In genomic region chr17:77845541-77846225, GRCh38 we compare ENCODE assay signal across 13 cellular contexts.
"Had no signal": no experiment of that assay in that cellular context is flagged by ENCODE, and none has a peak within 500 bp of the region (broad histone marks: within the 10 kb centered on the region; RNA-seq: fewer than 3 reads in every experiment).

No MANE protein-coding gene starts in this region.

- H3K27me3 ChIP-seq: testis had no signal

- H3K4me1 ChIP-seq: testis had no signal

- H3K4me3 Mint-ChIP-seq: activated CD4-positive, alpha-beta memory T cell treated with anti-CD3 and anti-CD28 coated beads for 36 hours; activated naive CD4-positive, alpha-beta T cell treated with anti-CD3 and anti-CD28 coated beads for 36 hours; brain; endodermal cell; memory B cell had no signal

- H3K36me3 Mint-ChIP-seq: activated CD4-positive, alpha-beta memory T cell treated with anti-CD3 and anti-CD28 coated beads for 36 hours; brain; memory B cell; natural killer cell treated with Interleukin-12 subunit alpha and Interleukin-12 subunit beta and Interleukin-15 and Interleukin-18, amount 100 ng/mL, for 72 hours had no signal

- ATAC-seq: natural killer cell treated with Interleukin-12 subunit alpha and Interleukin-12 subunit beta and Interleukin-15 and Interleukin-18, amount 100 ng/mL, for 72 hours; SK-N-SH treated with all-trans-retinoic acid at 6 μM for 48 hours had no signal

- H3K27ac ChIP-seq: testis had no signal

- FAIRE-seq: urothelium cell line had no signal

- H3K27me3 Mint-ChIP-seq: activated CD4-positive, alpha-beta memory T cell treated with anti-CD3 and anti-CD28 coated beads for 36 hours; brain; natural killer cell treated with Interleukin-12 subunit alpha and Interleukin-12 subunit beta and Interleukin-15 and Interleukin-18, amount 100 ng/mL, for 72 hours had no signal

- H3K9me3 Mint-ChIP-seq: activated CD4-positive, alpha-beta memory T cell treated with anti-CD3 and anti-CD28 coated beads for 36 hours; activated naive CD4-positive, alpha-beta T cell treated with anti-CD3 and anti-CD28 coated beads for 36 hours; brain; endodermal cell; memory B cell; natural killer cell treated with Interleukin-12 subunit alpha and Interleukin-12 subunit beta and Interleukin-15 and Interleukin-18, amount 100 ng/mL, for 72 hours; stimulated activated naive CD8-positive, alpha-beta T cell treated with anti-CD3 and anti-CD28 coated beads, Interleukin-15, amount 100 ng/mL, for 72 hours had no signal

- H3K9me3 ChIP-seq: testis had no signal

- H3K4me3 ChIP-seq: testis had no signal

- H3K27ac Mint-ChIP-seq: activated CD4-positive, alpha-beta memory T cell treated with anti-CD3 and anti-CD28 coated beads for 36 hours; activated naive CD4-positive, alpha-beta T cell treated with anti-CD3 and anti-CD28 coated beads for 36 hours had no signal

- DNase-seq: activated CD4-positive, alpha-beta memory T cell treated with anti-CD3 and anti-CD28 coated beads for 36 hours; activated CD4-positive, CD25-positive, alpha-beta regulatory T cell treated with anti-CD3 and anti-CD28 coated beads, Interleukin-2, amount 50 U/mL, for 72 hours; cerebellar nuclear complex; endodermal cell; stimulated activated CD4-positive, alpha-beta T cell treated with anti-CD3 and anti-CD28 coated beads, Interleukin-4, amount 100 ng/mL, for 24 hours; stimulated activated naive CD8-positive, alpha-beta T cell treated with anti-CD3 and anti-CD28 coated beads, Interleukin-15, amount 100 ng/mL, for 72 hours; testis had no signal
